8 cellular contexts compared by ENCODE assay signal in the genomic region with DNA sequence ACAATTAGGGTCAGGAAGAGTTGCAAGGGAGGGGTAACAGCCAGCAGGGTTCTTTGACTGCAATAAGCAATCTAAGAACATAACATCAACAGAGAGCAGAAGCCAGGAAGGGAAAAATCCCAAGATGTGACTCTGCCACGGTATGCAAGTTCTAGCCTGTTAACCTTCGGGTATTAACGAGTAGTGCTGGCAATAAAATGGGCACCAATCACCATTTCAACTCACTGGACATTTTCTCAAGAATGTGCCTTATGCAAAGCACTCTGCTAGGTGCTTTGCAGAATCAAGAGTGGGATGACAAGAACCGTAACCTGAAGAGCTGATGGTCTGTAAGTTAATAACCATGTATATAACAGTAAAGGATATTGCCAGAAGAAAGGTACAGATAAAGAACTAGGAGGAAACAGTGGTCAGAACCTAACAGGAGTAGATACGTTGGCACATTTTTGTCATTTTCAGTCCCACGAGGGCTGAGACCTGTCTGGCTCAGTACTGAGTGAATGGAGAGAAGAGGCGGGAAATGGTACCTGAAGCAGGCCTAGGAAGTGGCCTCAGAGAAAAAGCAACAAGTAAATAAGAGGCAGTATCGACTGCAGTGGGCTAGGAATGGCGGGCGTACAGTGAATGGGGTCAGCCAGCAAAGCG. TPM values are rescaled to one million over a fixed set of nuclear protein-coding genes. Genes with fewer than 3 reads are reported as not detected.
A peak's percentile ranks its signal among the peaks of the same experiment; 100 is the strongest.
DNase-seq lines count a peak whose midpoint lies in the region; ATAC-seq lines count a peak whose summit lies in the region.

No MANE protein-coding gene starts in this region.

- no peaks in the 10 kb centered on the region for H3K27me3 Mint-ChIP-seq in stimulated activated naive B cell treated with anti-CD40 and anti-IgM and Interleukin-4, amounts not matched to agents 10 μg/mL and 1 μg/mL and 100 μg/mL, for 72 hours

- H3K36me3 Mint-ChIP-seq in stimulated activated naive B cell treated with anti-CD40 and anti-IgM and Interleukin-4, amounts not matched to agents 10 μg/mL and 1 μg/mL and 100 μg/mL, for 72 hours: no peaks in the 10 kb centered on the region

- peaks cover 12 to 41% of the 10 kb centered on the region in 2 donors for H3K4me1 Mint-ChIP-seq in stimulated activated naive B cell treated with anti-CD40 and anti-IgM and Interleukin-4, amounts not matched to agents 10 μg/mL and 1 μg/mL and 100 μg/mL, for 72 hours

- peak overlapping the region; percentile 94 for H3K27ac Mint-ChIP-seq in stimulated activated naive B cell treated with anti-CD40 and anti-IgM and Interleukin-4, amounts not matched to agents 10 μg/mL and 1 μg/mL and 100 μg/mL, for 72 hours

- H3K9me3 Mint-ChIP-seq in stimulated activated naive B cell treated with anti-CD40 and anti-IgM and Interleukin-4, amounts not matched to agents 10 μg/mL and 1 μg/mL and 100 μg/mL, for 72 hours: no peaks in the 10 kb centered on the region

- DNase-seq in G401 (ENCODE audit: low spot score) (peak; percentile 39), inferior parietal cortex (ENCODE audit: extremely low spot score) (peak; percentile 38), NCI-H2107 treated with DMSO at 0.1 percent for 48 hours (lab: John Stamatoyannopoulos, UW; ENCODE audit: unreplicated experiment) (no peak), HuH-7 (ENCODE audit: low spot score) (no peak)
- DNase-seq in stimulated activated naive B cell treated with anti-CD40 and anti-IgM and Interleukin-4, amounts not matched to agents 10 μg/mL and 1 μg/mL and 100 μg/mL, for 72 hours: no peak

- in situ Hi-C loops in G401 (cut with HindIII; ENCODE audit: low sequenced_read_pairs): no loop called here

- ATAC-seq in GM21381 (IDR thresholded peaks at IDR 0.05; ENCODE audit: unreplicated experiment): peak; percentile 4
- peak; percentile 11 to 12 for ATAC-seq in stimulated activated naive B cell treated with anti-CD40 and anti-IgM and Interleukin-4, amounts not matched to agents 10 μg/mL and 1 μg/mL and 100 μg/mL, for 72 hours (replicated peaks)

- H3K36me3 ChIP-seq in KOPT-K1 (ENCODE audit: insufficient read depth, low read length): no peaks in the 10 kb centered on the region

- peak overlapping the region; percentile 88 to 94 for H3K4me3 Mint-ChIP-seq in stimulated activated naive B cell treated with anti-CD40 and anti-IgM and Interleukin-4, amounts not matched to agents 10 μg/mL and 1 μg/mL and 100 μg/mL, for 72 hours

- H3K27ac ChIP-seq in KOPT-K1 (ENCODE audit: low read depth, low read length, poor library complexity, severe bottlenecking) (peak overlapping the region; percentile 93), angular gyrus (ENCODE audit: low read depth, low read length) (peak overlapping the region; percentile 76)

- no peaks in the 10 kb centered on the region for H3K9me3 ChIP-seq in KOPT-K1 (ENCODE audit: insufficient read depth, low read length, poor library complexity, severe bottlenecking)

RNA-seq across cellular contexts. Expression of a gene that starts 2.7 kb away (rescaled TPM):
- total RNA-seq in G401 (2014; rRNA removed; shearing (Covaris generic)): 39.9 and 40.5 TPM in 2 replicates

Comparison
In these comparisons a context has a peak if more than half of its experiments do, and no peak if none do; other contexts are left out.
1. DNase-seq: peak in G401 (single experiment) and inferior parietal cortex (single experiment); none in stimulated activated naive B cell treated with anti-CD40 and anti-IgM and Interleukin-4, amounts not matched to agents 10 μg/mL and 1 μg/mL and 100 μg/mL, for 72 hours (single experiment), NCI-H2107 treated with DMSO at 0.1 percent for 48 hours (single experiment) and HuH-7 (single experiment).